10 cellular contexts compared by ENCODE assay signal in the genomic region with DNA sequence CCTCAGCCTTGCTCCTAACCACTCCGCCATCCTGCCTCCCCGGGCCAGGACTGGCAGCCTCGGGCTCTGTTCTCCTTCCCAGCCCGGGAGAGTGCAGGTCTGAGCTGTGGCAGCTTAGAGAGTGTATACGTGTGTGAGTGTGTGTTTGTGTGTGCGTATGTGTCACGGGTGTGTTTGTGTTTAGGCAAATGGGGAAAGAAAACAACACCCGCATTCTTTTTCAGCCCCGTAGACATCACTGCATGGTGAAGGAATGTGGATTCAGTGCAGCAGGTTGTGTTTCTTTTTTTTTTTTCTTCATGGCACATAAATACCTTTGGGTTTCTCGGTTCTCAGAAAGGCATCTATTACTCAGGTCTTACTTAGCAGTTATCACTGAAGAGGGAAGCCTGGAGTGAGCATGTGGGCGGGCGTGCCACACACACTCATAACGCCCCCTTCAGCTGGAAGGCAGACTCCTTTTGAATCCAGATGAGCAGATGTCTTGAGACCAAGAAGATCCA. TPM values are rescaled to one million over a fixed set of nuclear protein-coding genes. Genes with fewer than 3 reads are reported as not detected.
DNase-seq lines count a peak whose midpoint lies in the region; ATAC-seq and TF ChIP-seq lines count a peak whose summit lies in the region.
"Had no signal": no experiment of that assay in that cellular context is flagged by ENCODE, and none has a peak within 500 bp of the region (broad histone marks: within the 10 kb centered on the region; RNA-seq: fewer than 3 reads in every experiment).

No MANE protein-coding gene starts in this region.

- H3K9me3 ChIP-seq in IMR-90 (ENCODE audit: control insufficient read depth, insufficient read depth, low read length) = no peaks in the 10 kb centered on the region
- H3K9me3 ChIP-seq in adipocyte (ENCODE audit: control insufficient read depth, low read length) = no peaks in the 10 kb centered on the region

- peak overlapping the region; percentile 23 for H3K27ac ChIP-seq in IMR-90 (ENCODE audit: insufficient read depth, low read length)

- peak overlapping the region; percentile 88 for H2BK5ac ChIP-seq in IMR-90 (ENCODE audit: low read depth, low read length, poor library complexity, severe bottlenecking)

- no peak overlapping the region for H3K18ac ChIP-seq in IMR-90 (ENCODE audit: low read depth, low read length)

- H3K23ac ChIP-seq in IMR-90 (ENCODE audit: low read depth, low read length) = peak overlapping the region; percentile 65; the same call in 1 of the 2 replicates

- peak overlapping the region; percentile 69 for H2AK5ac ChIP-seq in IMR-90 (ENCODE audit: low read depth, low read length)

- H3K4me2 ChIP-seq in IMR-90 (ENCODE audit: low read depth, low read length) = no peak overlapping the region

- TF ChIP-seq CTCF in IMR-90 (conservative IDR thresholded peaks at IDR 0.05; ENCODE audit: low read depth, low read length) (peak; percentile 32; the same call in 1 of the 2 replicates), kidney epithelial cell (IDR thresholded peaks at IDR 0.05; ENCODE audit: insufficient read depth, low read length, poor library complexity, severe bottlenecking) (no peak)

- H3K4me1 ChIP-seq in IMR-90 (ENCODE audit: control insufficient read depth, insufficient read depth, low read length) (peaks cover 49% of the 10 kb centered on the region), adipocyte (ENCODE audit: control insufficient read depth, insufficient read depth, low read length) (peaks cover 14% of the 10 kb centered on the region)

- peak overlapping the region; percentile 78 for H4K91ac ChIP-seq in IMR-90 (ENCODE audit: insufficient read depth, low read depth, low read length)

- in situ Hi-C loops in IMR-90 (cut with MboI; ENCODE audit: low sequenced_read_pairs) = no loop called here

- POLR2A ChIA-PET in IMR-90 (lab: Charles Lee; ENCODE audit: unreplicated experiment) = no interaction called here

- H2AFZ ChIP-seq in IMR-90 (replicated peaks; ENCODE audit: low read length, poor library complexity) = peak overlapping the region; percentile 47

- H3K27me3 ChIP-seq in IMR-90 (ENCODE audit: control insufficient read depth, insufficient read depth, low read length) (no peaks in the 10 kb centered on the region), adipocyte (replicated peaks; ENCODE audit: control insufficient read depth, insufficient read depth, low read length) (no peaks in the 10 kb centered on the region), kidney epithelial cell (ENCODE audit: control insufficient read depth, insufficient read depth, low read length) (no peaks in the 10 kb centered on the region)

- intact Hi-C loops in IMR-90 (cut with micrococcal nuclease) = loop anchor here (1.0 to 10.0 kb wide), 2 partner anchors 9 to 85 kb away; no protein-coding TSS in a partner anchor

- H2BK20ac ChIP-seq in IMR-90 (ENCODE audit: low read depth, low read length) = peak overlapping the region; percentile 71; the same call in 1 of the 2 replicates

- peak overlapping the region in 1 of 2 experiments; percentile 25; a peak in 1 of 4 replicates for H4K8ac ChIP-seq in IMR-90 (ENCODE audit: low read depth in 2 of 2, low read length in 2 of 2)

- ATAC-seq in IMR-90 (ENCODE audit: low read depth) (peak; percentile 68), HG02885 (IDR thresholded peaks at IDR 0.05; ENCODE audit: poor library complexity, unreplicated experiment) (no peak), HG03469 (IDR thresholded peaks at IDR 0.05; ENCODE audit: unreplicated experiment) (no peak)
- ATAC-seq: left colon had no signal

- H4K5ac ChIP-seq in IMR-90 (ENCODE audit: low read depth, low read length) = no peak overlapping the region

- DNase-seq in AG08396 (ENCODE audit: low spot score) (peak; percentile 72), IMR-90 (peak; percentile 93), adipocyte (ENCODE audit: low read depth) (peak; percentile 73), kidney epithelial cell (ENCODE audit: low read depth) (peak; percentile 90), SIG-M5 (lab: John Stamatoyannopoulos, UW) (no peak)
- no peak for DNase-seq in activated CD8-positive, alpha-beta memory T cell treated with anti-CD3 and anti-CD28 coated beads, Interleukin-2, amount 50 U/mL, for 4 hours
- DNase-seq: activated CD4-positive, alpha-beta T cell treated with anti-CD3 and anti-CD28 coated beads, Interleukin-2, amount 10 ng/mL, durations not matched to agents 24 days and 14 days; left colon had no signal

- no peak overlapping the region; the same call in 1 of the 2 replicates for H3K9ac ChIP-seq in IMR-90 (ENCODE audit: low read depth, low read length)
- H3K9ac ChIP-seq in adipocyte (ENCODE audit: low read length) = no peak overlapping the region

- peak overlapping the region; percentile 72 for H3K14ac ChIP-seq in IMR-90 (replicated peaks; ENCODE audit: low read depth, low read length)

- H3K4me3 ChIP-seq in IMR-90 (ENCODE audit: insufficient read depth, low read depth, low read length) (no peak overlapping the region), adipocyte (ENCODE audit: low read length) (no peak overlapping the region), kidney epithelial cell (ENCODE audit: low read depth, low read length) (no peak overlapping the region)

- WGBS in IMR-90 (ENCODE audit: extremely low coverage in 2 of 2, insufficient read length in 1 of 2), 2 experiments = no CpG with 5 or more reads among the region's 13 CpGs

- BruUV-seq in IMR-90 (replicated peaks; lab: Mats Ljungman, UMichigan) = no TSS peak

- H3K79me1 ChIP-seq in IMR-90 (ENCODE audit: low read depth in 1 of 2, low read length in 2 of 2) = peaks cover 32 to 95% of the 10 kb centered on the region in 2 experiments

- CTCF ChIA-PET in IMR-90 (lab: Yijun Ruan, JAX) = interaction anchor here (0.9 to 1.0 kb wide), 4 partner anchors 11 to 44 kb away, joined by 3 to 4 read pairs (median 3); partner anchors contain the start of gene GLI2

- TF ChIP-seq RAD21 in IMR-90 (IDR thresholded peaks at IDR 0.05; ENCODE audit: low read length) = peak; percentile 30

- peak overlapping the region; percentile 71; the same call in 2 of the 3 replicates for H2BK15ac ChIP-seq in IMR-90 (ENCODE audit: low read depth, low read length)

- H3K56ac ChIP-seq in IMR-90 (ENCODE audit: extremely low read depth, insufficient read depth, low read length) = no peak overlapping the region

- dilution Hi-C loops in IMR-90 (cut with HindIII; ENCODE audit: low sequenced_read_pairs, unreplicated experiment) = no loop called here

- peak; percentile 53 for TF ChIP-seq POLR2A in IMR-90 (IDR thresholded peaks at IDR 0.05; ENCODE audit: low read depth, low read length)

- peak overlapping the region; percentile 90 for H3K4ac ChIP-seq in IMR-90 (ENCODE audit: low read depth, low read length)

- peak overlapping the region; percentile 79 for H2BK120ac ChIP-seq in IMR-90 (ENCODE audit: low read depth, low read length)

- peaks cover 91% of the 10 kb centered on the region for H4K20me1 ChIP-seq in IMR-90 (ENCODE audit: insufficient read depth, low read length)

- H2AK9ac ChIP-seq in IMR-90 (replicated peaks; ENCODE audit: low read depth, low read length, poor library complexity) = peak overlapping the region; percentile 80

- H3K9me1 ChIP-seq in IMR-90 (ENCODE audit: insufficient read depth, low read length) = peaks cover 73% of the 10 kb centered on the region

- H3K36me3 ChIP-seq in IMR-90 (ENCODE audit: control insufficient read depth, insufficient read depth, low read length) (no peaks in the 10 kb centered on the region), adipocyte (ENCODE audit: control insufficient read depth, insufficient read depth, low read length, severe bottlenecking) (no peaks in the 10 kb centered on the region), kidney epithelial cell (ENCODE audit: control insufficient read depth, insufficient read depth, low read length) (no peaks in the 10 kb centered on the region)

TF ChIP-seq in IMR-90, 13 proteins besides CTCF, POLR2A, EP300 and RAD21 (continues in another document):
- TF ChIP-seq MXI1 (IDR thresholded peaks at IDR 0.05; ENCODE audit: borderline replicate concordance, low read depth, low read length) = peak; percentile 62; the same call in 1 of the 2 replicates
- TF ChIP-seq CHD1 (IDR thresholded peaks at IDR 0.05; ENCODE audit: low read depth, low read length) = no peak
- peak; percentile 37 for TF ChIP-seq SMC3 (IDR thresholded peaks at IDR 0.05; ENCODE audit: low read depth, low read length)
- peak; percentile 26; the same call in 1 of the 2 replicates for TF ChIP-seq MAFK (IDR thresholded peaks at IDR 0.05; ENCODE audit: low read depth, low read length)
- TF ChIP-seq CEBPB (IDR thresholded peaks at IDR 0.05; ENCODE audit: low read depth, low read length) = no peak
- no peak; the same call in 1 of the 2 replicates for TF ChIP-seq FOS (IDR thresholded peaks at IDR 0.05; ENCODE audit: low read depth, low read length)
- TF ChIP-seq MAZ (IDR thresholded peaks at IDR 0.05; ENCODE audit: borderline replicate concordance, low read depth, low read length) = peak; percentile 42; the same call in 1 of the 2 replicates
- TF ChIP-seq BHLHE40 (IDR thresholded peaks at IDR 0.05; ENCODE audit: low read depth, low read length) = peak; percentile 73
- TF ChIP-seq RCOR1 (IDR thresholded peaks at IDR 0.05; ENCODE audit: insufficient replicate concordance, low read length) = peak; percentile 90
- 0 out of 2 replicates have a peak, but pooled peaks have one; percentile 5 for TF ChIP-seq NFE2L2 (IDR thresholded peaks at IDR 0.05; ENCODE audit: low read depth, low read length)
- no peak for TF ChIP-seq ELK1 (IDR thresholded peaks at IDR 0.05; ENCODE audit: borderline replicate concordance, low read depth, low read length)

RNA-seq across cellular contexts. Expression of gene GLI2, which starts 44.2 kb away (rescaled TPM):
- total RNA-seq in IMR-90 (2012; rRNA removed) (3.8 and 4.7 TPM in 2 replicates), kidney epithelial cell (4.8 and 4.9 TPM in 2 replicates)
- 26.0 and 31.5 TPM in 2 replicates for polyA plus RNA-seq in IMR-90 (2012; rRNA removed)
- polyA plus RNA-seq in IMR-90 (2012; cell fraction: cytosol; rRNA removed) = 7.6 and 16.7 TPM in 2 replicates
- polyA plus RNA-seq in IMR-90 (2012; cell fraction: nucleus; rRNA removed; ENCODE audit: low replicate concordance) = 57.0 and 124 TPM in 2 replicates

Comparison
In these comparisons a context has a peak if more than half of its experiments do, and no peak if none do; other contexts are left out.
1. DNase-seq: peak in AG08396 (single experiment), IMR-90 (single experiment), adipocyte (single experiment) and kidney epithelial cell (single experiment); none in SIG-M5 (single experiment) and activated CD8-positive, alpha-beta memory T cell treated with anti-CD3 and anti-CD28 coated beads, Interleukin-2, amount 50 U/mL, for 4 hours (single experiment).